Comparison of ENCODE assay signal across 7 cellular contexts in the genomic region with DNA sequence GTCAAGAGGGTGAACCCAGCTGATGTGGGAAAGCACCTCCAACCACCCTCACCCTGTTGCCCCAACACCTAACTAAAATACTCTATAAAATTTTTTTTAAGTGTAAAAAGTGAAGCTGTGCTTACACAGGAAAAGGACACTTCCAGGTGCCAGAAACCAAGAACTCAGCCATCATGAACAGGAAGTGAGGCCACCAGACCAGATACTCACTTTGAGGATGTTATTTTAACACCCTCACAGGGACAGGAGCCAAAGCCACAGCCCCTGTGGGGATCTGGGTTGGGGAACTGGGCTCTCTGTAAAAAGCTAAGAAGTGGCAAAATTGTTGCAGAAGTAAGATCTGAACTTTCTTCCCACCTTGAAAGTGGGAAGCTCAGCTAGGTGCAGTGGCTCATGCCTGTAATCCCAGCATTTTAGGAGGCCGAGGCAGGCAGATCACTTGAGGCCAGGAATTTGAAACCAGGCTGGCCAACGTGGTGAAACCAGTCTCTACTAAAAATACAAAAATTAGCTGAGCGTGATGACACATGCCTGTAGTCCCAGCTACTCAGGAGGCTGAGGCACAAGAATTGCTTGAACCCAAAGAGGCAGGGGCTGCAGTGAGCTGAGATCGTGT. TPM values are rescaled to one million over a fixed set of nuclear protein-coding genes. Genes with fewer than 3 reads are reported as not detected.
A peak's percentile ranks its signal among the peaks of the same experiment; 100 is the strongest.
DNase-seq lines count a peak whose midpoint lies in the region; ATAC-seq lines count a peak whose summit lies in the region.

No MANE protein-coding gene starts in this region.

- H3K27ac Mint-ChIP-seq in IgD-negative memory B cell = peak overlapping the region; percentile 77 to 98 (median 93)
- peak overlapping the region; percentile 88 for H3K27ac Mint-ChIP-seq in activated T-cell treated with anti-CD3 and anti-CD28 coated beads, Interleukin-2, amount 50 U/mL, for 24 hours
- H3K27ac Mint-ChIP-seq in natural killer cell treated with Interleukin-12 subunit alpha and Interleukin-12 subunit beta and Interleukin-15 and Interleukin-18, amount 100 ng/mL, for 72 hours = peak overlapping the region; percentile 97 to 99

- no peaks in the 10 kb centered on the region for H3K36me3 Mint-ChIP-seq in IgD-negative memory B cell
- no peaks in the 10 kb centered on the region for H3K36me3 Mint-ChIP-seq in activated T-cell treated with anti-CD3 and anti-CD28 coated beads, Interleukin-2, amount 50 U/mL, for 24 hours (ENCODE audit: low read depth)
- H3K36me3 Mint-ChIP-seq in natural killer cell treated with Interleukin-12 subunit alpha and Interleukin-12 subunit beta and Interleukin-15 and Interleukin-18, amount 100 ng/mL, for 72 hours = no peaks in the 10 kb centered on the region

- peaks cover 23 to 43% (median 27%) of the 10 kb centered on the region in 3 donors for H3K4me1 Mint-ChIP-seq in IgD-negative memory B cell
- peaks cover 57% of the 10 kb centered on the region for H3K4me1 Mint-ChIP-seq in activated T-cell treated with anti-CD3 and anti-CD28 coated beads, Interleukin-2, amount 50 U/mL, for 24 hours (ENCODE audit: low read depth)
- H3K4me1 Mint-ChIP-seq in natural killer cell treated with Interleukin-12 subunit alpha and Interleukin-12 subunit beta and Interleukin-15 and Interleukin-18, amount 100 ng/mL, for 72 hours (ENCODE audit: low read depth in 2 of 2) = peaks cover 44 to 46% of the 10 kb centered on the region in 2 donors

- H3K27me3 Mint-ChIP-seq in IgD-negative memory B cell = no peaks in the 10 kb centered on the region
- no peaks in the 10 kb centered on the region for H3K27me3 Mint-ChIP-seq in activated T-cell treated with anti-CD3 and anti-CD28 coated beads, Interleukin-2, amount 50 U/mL, for 24 hours
- H3K27me3 Mint-ChIP-seq in natural killer cell treated with Interleukin-12 subunit alpha and Interleukin-12 subunit beta and Interleukin-15 and Interleukin-18, amount 100 ng/mL, for 72 hours = no peaks in the 10 kb centered on the region

- DNase-seq in activated T-cell treated with anti-CD3 and anti-CD28 coated beads, Interleukin-2, amount 50 U/mL, for 24 hours = no peak
- DNase-seq in natural killer cell treated with Interleukin-12 subunit alpha and Interleukin-12 subunit beta and Interleukin-15 and Interleukin-18, amount 100 ng/mL, for 72 hours (ENCODE audit: low spot score) = peak; percentile 87
- DNase-seq in HuH-7 (ENCODE audit: low spot score) (no peak), occipital lobe (lab: John Stamatoyannopoulos, UW) (no peak)

- H3K4me3 Mint-ChIP-seq in IgD-negative memory B cell = peak overlapping the region in 3 of 4 donors; percentile 68 to 87 (median 77)
- peak overlapping the region; percentile 20 for H3K4me3 Mint-ChIP-seq in activated T-cell treated with anti-CD3 and anti-CD28 coated beads, Interleukin-2, amount 50 U/mL, for 24 hours
- H3K4me3 Mint-ChIP-seq in natural killer cell treated with Interleukin-12 subunit alpha and Interleukin-12 subunit beta and Interleukin-15 and Interleukin-18, amount 100 ng/mL, for 72 hours = peak overlapping the region; percentile 87

- peaks cover 0 to 1% (median 0%) of the 10 kb centered on the region in 3 donors for H3K9me3 Mint-ChIP-seq in IgD-negative memory B cell
- H3K9me3 Mint-ChIP-seq in activated T-cell treated with anti-CD3 and anti-CD28 coated beads, Interleukin-2, amount 50 U/mL, for 24 hours = no peaks in the 10 kb centered on the region
- no peaks in the 10 kb centered on the region for H3K9me3 Mint-ChIP-seq in natural killer cell treated with Interleukin-12 subunit alpha and Interleukin-12 subunit beta and Interleukin-15 and Interleukin-18, amount 100 ng/mL, for 72 hours

- ATAC-seq in GM18907 (IDR thresholded peaks at IDR 0.05; ENCODE audit: unreplicated experiment) (peak; percentile 50), HG02938 (IDR thresholded peaks at IDR 0.05; ENCODE audit: unreplicated experiment) (no peak)
- ATAC-seq in natural killer cell treated with Interleukin-12 subunit alpha and Interleukin-12 subunit beta and Interleukin-15 and Interleukin-18, amount 100 ng/mL, for 72 hours = peak; percentile 80 to 83

RNA-seq across cellular contexts. Expression of gene RSPH14, which starts 3.8 kb away (rescaled TPM):
- 0.39 TPM for polyA plus RNA-seq in IgD-negative memory B cell
- total RNA-seq in natural killer cell treated with Interleukin-12 subunit alpha and Interleukin-12 subunit beta and Interleukin-15 and Interleukin-18, amount 100 ng/mL, for 72 hours = not detected
- 1.9 TPM for total RNA-seq in occipital lobe

RNA-seq across cellular contexts. Expression of gene RAB36, which starts 7.3 kb away (rescaled TPM):
- 1.8 TPM for polyA plus RNA-seq in IgD-negative memory B cell
- 1 to 10 TPM; 2.1 to 2.7 TPM for total RNA-seq in natural killer cell treated with Interleukin-12 subunit alpha and Interleukin-12 subunit beta and Interleukin-15 and Interleukin-18, amount 100 ng/mL, for 72 hours
- 5.9 TPM for total RNA-seq in occipital lobe

RNA-seq across cellular contexts. Expression of gene BCR, which starts 42.3 kb away (rescaled TPM):
- polyA plus RNA-seq in IgD-negative memory B cell = 5.9 TPM
- 10 to 100 TPM; 55.4 to 65.8 TPM for total RNA-seq in natural killer cell treated with Interleukin-12 subunit alpha and Interleukin-12 subunit beta and Interleukin-15 and Interleukin-18, amount 100 ng/mL, for 72 hours
- 53.2 TPM for total RNA-seq in occipital lobe

Comparison
In these comparisons a context has a peak if more than half of its experiments do, and no peak if none do; other contexts are left out.
1. H3K4me3 Mint-ChIP-seq: peak in every context shown above with its lines; median percentile 87 in natural killer cell treated with Interleukin-12 subunit alpha and Interleukin-12 subunit beta and Interleukin-15 and Interleukin-18, amount 100 ng/mL, for 72 hours; 77 in IgD-negative memory B cell; 20 in activated T-cell treated with anti-CD3 and anti-CD28 coated beads, Interleukin-2, amount 50 U/mL, for 24 hours.